29 cellular contexts compared by ENCODE assay signal in the genomic region with DNA sequence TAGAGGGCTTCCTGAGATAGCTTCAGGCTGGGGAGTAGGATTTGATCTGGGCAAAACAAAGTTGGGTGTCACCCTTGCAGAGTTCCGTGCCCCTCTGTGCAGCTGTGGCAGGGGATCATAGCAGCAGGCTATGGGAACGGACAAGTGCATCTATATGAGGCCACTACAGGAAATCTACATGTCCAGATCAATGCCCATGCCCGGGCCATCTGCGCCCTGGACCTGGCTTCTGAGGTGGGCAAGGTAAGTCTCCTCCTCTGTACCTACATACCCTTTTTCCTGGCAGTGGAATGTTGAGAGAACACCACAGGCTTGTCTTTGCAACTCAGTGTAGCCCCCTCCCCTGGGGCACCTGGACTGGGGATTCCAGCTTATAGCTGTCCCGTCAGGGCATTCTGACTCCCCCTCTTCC. TPM values are rescaled to one million over a fixed set of nuclear protein-coding genes. Genes with fewer than 3 reads are reported as not detected.
DNase-seq lines count a peak whose midpoint lies in the region; ATAC-seq, FAIRE-seq and TF ChIP-seq lines count a peak whose summit lies in the region.
"Had no signal": no experiment of that assay in that cellular context is flagged by ENCODE, and none has a peak within 500 bp of the region (broad histone marks: within the 10 kb centered on the region; RNA-seq: fewer than 3 reads in every experiment).

No MANE protein-coding gene starts in this region.

- peaks cover 27% of the 10 kb centered on the region for H3K36me3 ChIP-seq in cardiac muscle cell
- peaks cover 0 to 53% (median 44%) of the 10 kb centered on the region in 9 donors for H3K36me3 ChIP-seq in heart left ventricle
- H3K36me3 ChIP-seq in astrocyte (ENCODE audit: insufficient read depth, low read length), result peaks cover 18% of the 10 kb centered on the region
- peaks cover 24 to 52% of the 10 kb centered on the region in 2 experiments for H3K36me3 ChIP-seq in keratinocyte (ENCODE audit: control insufficient read depth in 2 of 2, extremely low read depth in 1 of 2, insufficient read depth in 2 of 2, low read length in 2 of 2)
- peaks cover 8 to 53% (median 11%) of the 10 kb centered on the region in 3 donors for H3K36me3 ChIP-seq in esophagus squamous epithelium

- no peak overlapping the region for H3K4me2 ChIP-seq in astrocyte (ENCODE audit: low read length)
- peak overlapping the region; percentile 68 for H3K4me2 ChIP-seq in keratinocyte (ENCODE audit: control insufficient read depth, extremely low read depth, insufficient read depth, low read depth, low read length)
- H3K4me2 ChIP-seq: A549 had no signal

- H3K4me3 Mint-ChIP-seq in astrocyte (ENCODE audit: unreplicated experiment), result no peak overlapping the region
- H3K4me3 Mint-ChIP-seq: activated naive CD8-positive, alpha-beta T cell treated with anti-CD3 and anti-CD28 coated beads, Interleukin-2, amount 50 U/mL, for 24 hours; stimulated activated effector memory CD8-positive, alpha-beta T cell treated with anti-CD3 and anti-CD28 coated beads, Interleukin-12 subunit alpha, Interleukin-12 subunit beta, amount 100 ng/mL, for 72 hours; T-helper 1 cell treated with Interleukin-12 subunit alpha and Interleukin-12 subunit beta and Interleukin-4 antibody, amounts not matched to agents 30 μg/mL and 1 μg/mL, for 36 hours had no signal

- H4K20me1 ChIP-seq in astrocyte (ENCODE audit: insufficient read depth, low read length) (peaks cover 4% of the 10 kb centered on the region), keratinocyte (ENCODE audit: control insufficient read depth, extremely low read depth, insufficient read depth, low read length) (no peaks in the 10 kb centered on the region)

- no peaks in the 10 kb centered on the region for H3K9me3 ChIP-seq in cardiac muscle cell (ENCODE audit: low read depth)
- H3K9me3 ChIP-seq in heart left ventricle, result no peaks in the 10 kb centered on the region
- H3K9me3 ChIP-seq in astrocyte (ENCODE audit: insufficient read depth, low read depth, low read length), result no peaks in the 10 kb centered on the region
- H3K9me3 ChIP-seq in keratinocyte (ENCODE audit: control insufficient read depth, low read depth, low read length), result no peaks in the 10 kb centered on the region
- no peaks in the 10 kb centered on the region for H3K9me3 ChIP-seq in esophagus squamous epithelium
- H3K9me3 ChIP-seq: A549, body of pancreas, left ventricle myocardium inferior, psoas muscle, transverse colon had no signal

- H3K9ac ChIP-seq in astrocyte (ENCODE audit: low read length) (no peak overlapping the region), keratinocyte (ENCODE audit: control insufficient read depth, extremely low read depth, insufficient read depth, low read length) (peak overlapping the region; percentile 76)

- H3K27me3 Mint-ChIP-seq in astrocyte (ENCODE audit: low read depth, unreplicated experiment), result no peaks in the 10 kb centered on the region
- H3K27me3 Mint-ChIP-seq: activated naive CD8-positive, alpha-beta T cell treated with anti-CD3 and anti-CD28 coated beads, Interleukin-2, amount 50 U/mL, for 24 hours had no signal

- 78 to 86% (median 82%) methylated on average over 5 of the region's 5 CpGs for WGBS in heart left ventricle, 4 donors
- WGBS in esophagus squamous epithelium, 2 donors, result 73 to 85% methylated on average over 4 to 5 of the region's 5 CpGs

- H3K79me2 ChIP-seq in astrocyte (ENCODE audit: insufficient read depth, low read length) (no peaks in the 10 kb centered on the region), keratinocyte (ENCODE audit: control insufficient read depth, insufficient read depth, low read length) (peaks cover 2% of the 10 kb centered on the region)

- peaks cover 18% of the 10 kb centered on the region for H3K36me3 Mint-ChIP-seq in astrocyte (ENCODE audit: low read depth, unreplicated experiment)

- TF ChIP-seq CTCF in cardiac muscle cell (IDR thresholded peaks at IDR 0.05; ENCODE audit: low read depth, low read length) (no peak), heart left ventricle (IDR thresholded peaks at IDR 0.05) (no peak), astrocyte (IDR thresholded peaks at IDR 0.05; ENCODE audit: insufficient read depth, low read depth, low read length) (no peak), keratinocyte (optimal IDR thresholded peaks at IDR 0.05 in 1 of 3, IDR thresholded peaks at IDR 0.05 in 1 of 3, conservative IDR thresholded peaks at IDR 0.05 in 1 of 3; ENCODE audit: extremely low read depth in 1 of 3, insufficient read depth in 2 of 3, low read length in 3 of 3) (no peak), esophagus squamous epithelium (IDR thresholded peaks at IDR 0.05) (no peak)

- H3K27me3 ChIP-seq in cardiac muscle cell (no peaks in the 10 kb centered on the region), heart left ventricle (no peaks in the 10 kb centered on the region), astrocyte (ENCODE audit: insufficient read depth, low read length) (no peaks in the 10 kb centered on the region), keratinocyte (ENCODE audit: control insufficient read depth, extremely low read depth, insufficient read depth, low read length) (no peaks in the 10 kb centered on the region), esophagus squamous epithelium (peaks cover 0 to 4% (median 0%) of the 10 kb centered on the region in 4 donors)
- H3K27me3 ChIP-seq: body of pancreas, transverse colon had no signal

- dilution Hi-C loops in keratinocyte (cut with MboI; ENCODE audit: extremely low pct_ligation_motif_present, low sequenced_read_pairs), result no loop called here

- peak overlapping the region; percentile 71 for H3K27ac Mint-ChIP-seq in astrocyte (ENCODE audit: unreplicated experiment)
- H3K27ac Mint-ChIP-seq: activated naive CD8-positive, alpha-beta T cell treated with anti-CD3 and anti-CD28 coated beads, Interleukin-2, amount 50 U/mL, for 24 hours; CD4-positive, CD25-positive, alpha-beta regulatory T cell; stimulated activated effector memory CD8-positive, alpha-beta T cell treated with anti-CD3 and anti-CD28 coated beads, Interleukin-12 subunit alpha, Interleukin-12 subunit beta, amount 100 ng/mL, for 72 hours had no signal

- H3K27ac ChIP-seq in cardiac muscle cell (peak overlapping the region; percentile 72), heart left ventricle (no peak overlapping the region), astrocyte (ENCODE audit: low read depth, low read length) (no peak overlapping the region), keratinocyte (ENCODE audit: control insufficient read depth, insufficient read depth, low read length) (peak overlapping the region; percentile 96), esophagus squamous epithelium (no peak overlapping the region)
- H3K27ac ChIP-seq: A549, body of pancreas, left ventricle myocardium inferior, psoas muscle, transverse colon had no signal

- H3K4me1 ChIP-seq in cardiac muscle cell (ENCODE audit: low read depth) (no peaks in the 10 kb centered on the region), heart left ventricle (peaks cover 0 to 19% (median 8%) of the 10 kb centered on the region in 12 donors), astrocyte (ENCODE audit: insufficient read depth, low read length) (peaks cover 29% of the 10 kb centered on the region), keratinocyte (ENCODE audit: control insufficient read depth, extremely low read depth, insufficient read depth, low read length) (peaks cover 81% of the 10 kb centered on the region), esophagus squamous epithelium (peaks cover 8 to 31% (median 8%) of the 10 kb centered on the region in 3 donors)
- H3K4me1 ChIP-seq: psoas muscle had no signal

- no peak for ATAC-seq in heart left ventricle
- ATAC-seq: A549; activated naive CD8-positive, alpha-beta T cell treated with anti-CD3 and anti-CD28 coated beads, Interleukin-2, amount 50 U/mL, for 24 hours; body of pancreas; K562; psoas muscle; Right ventricle myocardium inferior; SK-N-SH treated with all-trans-retinoic acid at 6 μM for 48 hours; stimulated activated effector memory CD8-positive, alpha-beta T cell treated with anti-CD3 and anti-CD28 coated beads, Interleukin-12 subunit alpha, Interleukin-12 subunit beta, amount 100 ng/mL, for 72 hours had no signal

- TF ChIP-seq POLR2A in heart left ventricle (IDR thresholded peaks at IDR 0.05) (no peak), esophagus squamous epithelium (IDR thresholded peaks at IDR 0.05) (no peak)

- FAIRE-seq in astrocyte (lab: Jason Lieb, UNC) (no peak), keratinocyte (lab: Jason Lieb, UNC) (peak; percentile 5)
- FAIRE-seq: A549, K562 had no signal

- H3K4me1 Mint-ChIP-seq in astrocyte (ENCODE audit: low read depth, unreplicated experiment), result peaks cover 27% of the 10 kb centered on the region

- DNase-seq in cardiac muscle cell (ENCODE audit: low read depth in 1 of 2, low spot score in 1 of 2), result no peak
- DNase-seq in heart left ventricle, result no peak
- no peak for DNase-seq in astrocyte (ENCODE audit: low read depth)
- DNase-seq in keratinocyte (ENCODE audit: low read depth, low spot score), result no peak
- no peak for DNase-seq in NCI-H2029 (lab: John Stamatoyannopoulos, UW)
- DNase-seq in foreskin melanocyte, result no peak
- no peak for DNase-seq in esophagus squamous epithelium (lab: John Stamatoyannopoulos, UW)
- DNase-seq in MV-4-11 (lab: John Stamatoyannopoulos, UW), result no peak
- DNase-seq: activated CD4-positive, alpha-beta T cell treated with anti-CD3 and anti-CD28 coated beads, Interleukin-2, amount 50 U/mL, for 4 hours; activated CD4-positive, CD25-positive, alpha-beta regulatory T cell; activated naive CD8-positive, alpha-beta T cell treated with anti-CD3 and anti-CD28 coated beads, Interleukin-2, amount 50 U/mL, for 24 hours; activated T-cell treated with anti-CD3 and anti-CD28 coated beads, Interleukin-2, amount 50 U/mL, for 48 hours; body of pancreas; CD4-positive, CD25-positive, alpha-beta regulatory T cell; DND-41; GF-D8; left ventricle myocardium inferior; NCI-H1105 treated with DMSO at 0.1 percent for 48 hours; NCI-H187 treated with DMSO at 0.1 percent for 48 hours; NCI-H526; OCI-M1; psoas muscle; transverse colon had no signal

- H3K9me3 Mint-ChIP-seq in astrocyte (ENCODE audit: unreplicated experiment), result no peaks in the 10 kb centered on the region
- H3K9me3 Mint-ChIP-seq: activated naive CD8-positive, alpha-beta T cell treated with anti-CD3 and anti-CD28 coated beads, Interleukin-2, amount 50 U/mL, for 24 hours; CD4-positive, CD25-positive, alpha-beta regulatory T cell; stimulated activated effector memory CD8-positive, alpha-beta T cell treated with anti-CD3 and anti-CD28 coated beads, Interleukin-12 subunit alpha, Interleukin-12 subunit beta, amount 100 ng/mL, for 72 hours; T-helper 1 cell treated with Interleukin-12 subunit alpha and Interleukin-12 subunit beta and Interleukin-4 antibody, amounts not matched to agents 30 μg/mL and 1 μg/mL, for 36 hours had no signal

- H3K4me3 ChIP-seq in cardiac muscle cell (no peak overlapping the region), heart left ventricle (no peak overlapping the region), astrocyte (ENCODE audit: insufficient read depth, low read depth, low read length) (no peak overlapping the region), keratinocyte (ENCODE audit: control insufficient read depth in 2 of 3, extremely low read depth in 1 of 3, insufficient read depth in 2 of 3, low read depth in 1 of 3, low read length in 3 of 3) (peak overlapping the region in 2 of 3 experiments; percentile 13 to 29), esophagus squamous epithelium (no peak overlapping the region)
- H3K4me3 ChIP-seq: A549, body of pancreas, K562, left ventricle myocardium inferior, psoas muscle, transverse colon had no signal

- peaks cover 4% of the 10 kb centered on the region for H3K9me1 ChIP-seq in keratinocyte (ENCODE audit: control insufficient read depth, extremely low read depth, insufficient read depth, low read length)

- intact Hi-C loops in heart left ventricle (cut with DNase I) (no loop called here), esophagus squamous epithelium (cut with DNase I) (no loop called here)

- H2AFZ ChIP-seq in astrocyte (ENCODE audit: low read depth, low read length), result no peak overlapping the region
- no peak overlapping the region for H2AFZ ChIP-seq in keratinocyte (ENCODE audit: control insufficient read depth, low read length)

RNA-seq across cellular contexts. Expression of a gene that starts 3.5 kb away (rescaled TPM):
- 88.5 and 91.5 TPM in 2 replicates for total RNA-seq in cardiac muscle cell
- 132 and 159 TPM in 2 replicates for polyA plus RNA-seq in cardiac muscle cell
- 1 to 10 TPM; 1.5 to 5.1 (median 3.0) TPM for total RNA-seq in heart left ventricle
- 1 to 10 TPM; 1.4 to 6.5 TPM for polyA plus RNA-seq in heart left ventricle
- 14.8 and 17.5 TPM in 2 replicates for total RNA-seq in astrocyte
- polyA plus RNA-seq in keratinocyte, result 35.2 to 54.6 TPM (median 35.2 TPM) in 3 replicates
- polyA plus RNA-seq in keratinocyte (2011; ENCODE audit: low read depth), result 11.0 TPM
- 23.6 and 40.3 TPM in 2 replicates for polyA plus RNA-seq in keratinocyte (2011; cell fraction: cytosol; rRNA removed)
- 28.2 and 31.5 TPM in 2 replicates for polyA plus RNA-seq in keratinocyte (2011; cell fraction: nucleus; rRNA removed)
- polyA plus RNA-seq in keratinocyte (2012; ENCODE audit: low replicate concordance), result 26.2 and 58.3 TPM in 2 replicates
- 61.6 to 77.0 TPM (median 66.9 TPM) in 3 replicates for polyA minus RNA-seq in keratinocyte
- 52.6 TPM for polyA minus RNA-seq in keratinocyte (2011; cell fraction: cytosol; rRNA and poly(A)+ RNA removed)
- 15.2 and 17.7 TPM in 2 replicates for polyA minus RNA-seq in keratinocyte (2011; cell fraction: nucleus; rRNA and poly(A)+ RNA removed)
- total RNA-seq in esophagus squamous epithelium, result 1 to 10 TPM; 3.1 to 9.1 (median 6.0) TPM

RNA-seq across cellular contexts. Expression of a gene that starts 3.6 kb away (rescaled TPM):
- 7.6 and 9.5 TPM in 2 replicates for total RNA-seq in cardiac muscle cell
- 7.1 and 8.5 TPM in 2 replicates for polyA plus RNA-seq in cardiac muscle cell
- 1 to 10 TPM in 3 of 9 donors, under 1 TPM in 6; 0.48 to 2.3 (median 0.85) TPM for total RNA-seq in heart left ventricle
- polyA plus RNA-seq in heart left ventricle, result 1 to 10 TPM in 1 of 2 donors, under 1 TPM in 1; 0.91 to 1.1 TPM
- total RNA-seq in astrocyte, result 2.1 and 2.5 TPM in 2 replicates
- 0.58 to 1.5 TPM (median 0.89 TPM) in 3 replicates for polyA plus RNA-seq in keratinocyte
- polyA plus RNA-seq in keratinocyte (2011; ENCODE audit: low read depth), result 0.59 TPM
- 1.0 and 1.4 TPM in 2 replicates for polyA plus RNA-seq in keratinocyte (2011; cell fraction: cytosol; rRNA removed)
- polyA plus RNA-seq in keratinocyte (2011; cell fraction: nucleus; rRNA removed), result 2.4 and 4.2 TPM in 2 replicates
- polyA plus RNA-seq in keratinocyte (2012; ENCODE audit: low replicate concordance), result 1.7 and 2.6 TPM in 2 replicates
- 0.96 to 5.1 TPM (median 1.4 TPM) in 3 replicates for polyA minus RNA-seq in keratinocyte
- 4.4 TPM for polyA minus RNA-seq in keratinocyte (2011; cell fraction: cytosol; rRNA and poly(A)+ RNA removed)
- 1.3 and 2.4 TPM in 2 replicates for polyA minus RNA-seq in keratinocyte (2011; cell fraction: nucleus; rRNA and poly(A)+ RNA removed)
- under 1 TPM; 0.22 to 0.76 (median 0.59) TPM for total RNA-seq in esophagus squamous epithelium
- total RNA-seq: K562 had no signal

RNA-seq across cellular contexts. Expression of a gene that starts 16.7 kb away (rescaled TPM):
- total RNA-seq in cardiac muscle cell (41.1 and 53.3 TPM in 2 replicates), heart left ventricle (10 to 100 TPM; 10.9 to 19.6 (median 15.3) TPM), astrocyte (41.6 and 44.4 TPM in 2 replicates), esophagus squamous epithelium (10 to 100 TPM; 20.2 to 37.8 (median 27.9) TPM)
- polyA plus RNA-seq in cardiac muscle cell (53.3 and 61.7 TPM in 2 replicates), heart left ventricle (10 to 100 TPM; 18.0 to 27.6 TPM), keratinocyte (110 to 180 TPM (median 145 TPM) in 3 replicates)
- polyA plus RNA-seq in keratinocyte (2011; ENCODE audit: low read depth), result 32.0 TPM
- 64.6 and 107 TPM in 2 replicates for polyA plus RNA-seq in keratinocyte (2011; cell fraction: cytosol; rRNA removed)
- polyA plus RNA-seq in keratinocyte (2011; cell fraction: nucleus; rRNA removed), result 394 and 410 TPM in 2 replicates
- 69.0 and 143 TPM in 2 replicates for polyA plus RNA-seq in keratinocyte (2012; ENCODE audit: low replicate concordance)
- 112 to 129 TPM (median 120 TPM) in 3 replicates for polyA minus RNA-seq in keratinocyte
- polyA minus RNA-seq in keratinocyte (2011; cell fraction: cytosol; rRNA and poly(A)+ RNA removed), result 123 TPM
- polyA minus RNA-seq in keratinocyte (2011; cell fraction: nucleus; rRNA and poly(A)+ RNA removed), result 125 and 139 TPM in 2 replicates

RNA-seq across cellular contexts. Expression of a gene that starts 29.9 kb away (rescaled TPM):
- total RNA-seq in cardiac muscle cell, result 23.0 and 40.9 TPM in 2 replicates
- polyA plus RNA-seq in cardiac muscle cell, result 15.4 and 23.8 TPM in 2 replicates
- 10 to 100 TPM; 11.7 to 29.2 (median 21.3) TPM for total RNA-seq in heart left ventricle
- polyA plus RNA-seq in heart left ventricle, result 10 to 100 TPM; 26.1 to 28.5 TPM
- 19.2 and 23.2 TPM in 2 replicates for total RNA-seq in astrocyte
- 16.8 to 23.9 TPM (median 18.8 TPM) in 3 replicates for polyA plus RNA-seq in keratinocyte
- 7.9 TPM for polyA plus RNA-seq in keratinocyte (2011; ENCODE audit: low read depth)
- 9.1 and 18.1 TPM in 2 replicates for polyA plus RNA-seq in keratinocyte (2011; cell fraction: cytosol; rRNA removed)
- 81.0 and 87.6 TPM in 2 replicates for polyA plus RNA-seq in keratinocyte (2011; cell fraction: nucleus; rRNA removed)
- 20.0 and 37.1 TPM in 2 replicates for polyA plus RNA-seq in keratinocyte (2012; ENCODE audit: low replicate concordance)
- 1.9 to 16.8 TPM (median 11.8 TPM) in 3 replicates for polyA minus RNA-seq in keratinocyte
- 12.5 TPM for polyA minus RNA-seq in keratinocyte (2011; cell fraction: cytosol; rRNA and poly(A)+ RNA removed)
- 10.2 and 11.9 TPM in 2 replicates for polyA minus RNA-seq in keratinocyte (2011; cell fraction: nucleus; rRNA and poly(A)+ RNA removed)
- total RNA-seq in esophagus squamous epithelium, result 10 to 100 TPM in 3 of 4 donors, 1 to 10 TPM in 1; 5.4 to 41.9 (median 20.3) TPM

RNA-seq across cellular contexts. Expression of a gene that starts 33.2 kb away (rescaled TPM):
- total RNA-seq in cardiac muscle cell, result 168 and 174 TPM in 2 replicates
- polyA plus RNA-seq in cardiac muscle cell, result 156 and 170 TPM in 2 replicates
- 10 to 100 TPM; 32.7 to 58.4 (median 42.4) TPM for total RNA-seq in heart left ventricle
- 10 to 100 TPM; 29.0 to 44.2 TPM for polyA plus RNA-seq in heart left ventricle
- 56.4 and 58.3 TPM in 2 replicates for total RNA-seq in astrocyte
- 72.3 to 143 TPM (median 75.5 TPM) in 3 replicates for polyA plus RNA-seq in keratinocyte
- polyA plus RNA-seq in keratinocyte (2011; ENCODE audit: low read depth), result 3.3 TPM
- polyA plus RNA-seq in keratinocyte (2011; cell fraction: cytosol; rRNA removed), result 48.8 and 75.9 TPM in 2 replicates
- polyA plus RNA-seq in keratinocyte (2011; cell fraction: nucleus; rRNA removed), result 327 and 329 TPM in 2 replicates
- 50.3 and 68.2 TPM in 2 replicates for polyA plus RNA-seq in keratinocyte (2012; ENCODE audit: low replicate concordance)
- 50.5 to 128 TPM (median 64.9 TPM) in 3 replicates for polyA minus RNA-seq in keratinocyte
- polyA minus RNA-seq in keratinocyte (2011; cell fraction: cytosol; rRNA and poly(A)+ RNA removed), result 27.8 TPM
- polyA minus RNA-seq in keratinocyte (2011; cell fraction: nucleus; rRNA and poly(A)+ RNA removed), result 24.3 and 25.1 TPM in 2 replicates
- 10 to 100 TPM; 14.2 to 34.1 (median 25.3) TPM for total RNA-seq in esophagus squamous epithelium

Comparison
In these comparisons a context has a peak if more than half of its experiments do, and no peak if none do; other contexts are left out.
1. H3K27ac ChIP-seq: peak in cardiac muscle cell (single experiment) and keratinocyte (single experiment); none in heart left ventricle (0 of 12), astrocyte (single experiment) and esophagus squamous epithelium (0 of 4).
2. H3K4me3 ChIP-seq: peak in keratinocyte (2 of 3); none in cardiac muscle cell (single experiment), heart left ventricle (0 of 12), astrocyte (single experiment) and esophagus squamous epithelium (0 of 4).